8 cellular contexts compared by ENCODE assay signal in genomic region chr12:124543052-124543590, GRCh38. TPM values are rescaled to one million over a fixed set of nuclear protein-coding genes. Genes with fewer than 3 reads are reported as not detected.
DNase-seq lines count a peak whose midpoint lies in the region; TF ChIP-seq lines count a peak whose summit lies in the region.

No MANE protein-coding gene starts in this region.

- H3K36me3 ChIP-seq in spleen, result peaks cover 0 to 7% (median 0%) of the 10 kb centered on the region in 6 donors
- peaks cover 7% of the 10 kb centered on the region for H3K36me3 ChIP-seq in MG63

- WGBS in spleen, 5 donors, result 37 to 51% (median 44%) methylated on average over 9 to 20 of the region's 20 CpGs

- H3K27me3 Mint-ChIP-seq in activated T-helper 1 cell treated with anti-CD3 and anti-CD28 coated beads, Interleukin-12 subunit alpha, Interleukin-12 subunit beta, Interleukin-2, Interleukin-4 antibody, amounts not matched to agents 30 ng/mL and 10 ng/mL and 1 ng/mL, durations not matched to agents 14 hours and 24 hours and 36 hours (ENCODE audit: insufficient read depth), result peaks cover 3% of the 10 kb centered on the region

- peaks cover 6% of the 10 kb centered on the region for H3K36me3 Mint-ChIP-seq in activated T-helper 1 cell treated with anti-CD3 and anti-CD28 coated beads, Interleukin-12 subunit alpha, Interleukin-12 subunit beta, Interleukin-2, Interleukin-4 antibody, amounts not matched to agents 30 ng/mL and 10 ng/mL and 1 ng/mL, durations not matched to agents 14 hours and 24 hours and 36 hours (ENCODE audit: low read depth)

- TF ChIP-seq CTCF in fibroblast of pulmonary artery (IDR thresholded peaks at IDR 0.05; ENCODE audit: low read length, missing control alignments) (no peak), spleen (IDR thresholded peaks at IDR 0.05 in 8 of 11, conservative IDR thresholded peaks at IDR 0.05 in 3 of 11) (no peak)

- H3K27me3 ChIP-seq in spleen (replicated peaks in 1 of 7) (no peaks in the 10 kb centered on the region), MG63 (no peaks in the 10 kb centered on the region)

- H3K27ac ChIP-seq in spleen, result peak overlapping the region in 3 of 8 donors; percentile 18 to 70 (median 56)

- H3K9me3 Mint-ChIP-seq in activated T-helper 1 cell treated with anti-CD3 and anti-CD28 coated beads, Interleukin-12 subunit alpha, Interleukin-12 subunit beta, Interleukin-2, Interleukin-4 antibody, amounts not matched to agents 30 ng/mL and 10 ng/mL and 1 ng/mL, durations not matched to agents 14 hours and 24 hours and 36 hours, result no peaks in the 10 kb centered on the region

- no peak for TF ChIP-seq POLR2A in spleen (IDR thresholded peaks at IDR 0.05)

- intact Hi-C loops in spleen (cut with DNase I; ENCODE audit: low total_unique reads), result no loop called here
- intact Hi-C loops in activated T-helper 1 cell treated with anti-CD3 and anti-CD28 coated beads, Interleukin-12 subunit alpha, Interleukin-12 subunit beta, Interleukin-2, Interleukin-4 antibody, amounts not matched to agents 30 ng/mL and 10 ng/mL and 1 ng/mL, durations not matched to agents 14 hours and 24 hours and 36 hours (cut with micrococcal nuclease), result no loop called here

- peaks cover 49 to 84% (median 79%) of the 10 kb centered on the region in 6 donors for H3K4me1 ChIP-seq in spleen

- peaks cover 36% of the 10 kb centered on the region for H3K4me1 Mint-ChIP-seq in activated T-helper 1 cell treated with anti-CD3 and anti-CD28 coated beads, Interleukin-12 subunit alpha, Interleukin-12 subunit beta, Interleukin-2, Interleukin-4 antibody, amounts not matched to agents 30 ng/mL and 10 ng/mL and 1 ng/mL, durations not matched to agents 14 hours and 24 hours and 36 hours (ENCODE audit: low read depth)

- no peak overlapping the region for H3K27ac Mint-ChIP-seq in activated T-helper 1 cell treated with anti-CD3 and anti-CD28 coated beads, Interleukin-12 subunit alpha, Interleukin-12 subunit beta, Interleukin-2, Interleukin-4 antibody, amounts not matched to agents 30 ng/mL and 10 ng/mL and 1 ng/mL, durations not matched to agents 14 hours and 24 hours and 36 hours

- H3K9me3 ChIP-seq in spleen (no peaks in the 10 kb centered on the region), MG63 (no peaks in the 10 kb centered on the region)

- no peak overlapping the region for H3K4me3 ChIP-seq in fibroblast of pulmonary artery (replicated peaks; ENCODE audit: low read depth, low read length)
- H3K4me3 ChIP-seq in spleen, result peak overlapping the region in 1 of 8 donors; percentile 32
- H3K4me3 ChIP-seq in MG63, result no peak overlapping the region

- peak; percentile 30 to 57 for DNase-seq in SHP77 (lab: John Stamatoyannopoulos, UW)
- DNase-seq in SHP77 treated with DMSO at 0.1 percent for 48 hours (lab: John Stamatoyannopoulos, UW), result no peak
- peak; percentile 25 for DNase-seq in NCI-H510A (lab: John Stamatoyannopoulos, UW)
- DNase-seq in fibroblast of pulmonary artery (ENCODE audit: low read depth), result peak; percentile 48
- peak; percentile 77 for DNase-seq in spleen
- no peak for DNase-seq in NCI-H1048 (lab: John Stamatoyannopoulos, UW)
- no peak for DNase-seq in MG63
- DNase-seq in activated T-helper 1 cell treated with anti-CD3 and anti-CD28 coated beads, Interleukin-12 subunit alpha, Interleukin-12 subunit beta, Interleukin-2, Interleukin-4 antibody, amounts not matched to agents 30 ng/mL and 10 ng/mL and 1 ng/mL, durations not matched to agents 14 hours and 24 hours and 36 hours (ENCODE audit: low spot score), result no peak

- H3K4me3 Mint-ChIP-seq in activated T-helper 1 cell treated with anti-CD3 and anti-CD28 coated beads, Interleukin-12 subunit alpha, Interleukin-12 subunit beta, Interleukin-2, Interleukin-4 antibody, amounts not matched to agents 30 ng/mL and 10 ng/mL and 1 ng/mL, durations not matched to agents 14 hours and 24 hours and 36 hours, result no peak overlapping the region

RNA-seq across cellular contexts. Expression of gene NCOR2, which starts 24.3 kb away (rescaled TPM):
- 100 to 1,000 TPM; 145 to 236 (median 174) TPM for total RNA-seq in spleen
- 10 to 100 TPM; 13.2 to 60.6 (median 17.2) TPM for polyA plus RNA-seq in spleen
- 17.0 and 32.9 TPM in 2 replicates for total RNA-seq in MG63 (2014; rRNA removed; shearing (Covaris generic); ENCODE audit: low replicate concordance)
- total RNA-seq in activated T-helper 1 cell treated with anti-CD3 and anti-CD28 coated beads, Interleukin-12 subunit alpha, Interleukin-12 subunit beta, Interleukin-2, Interleukin-4 antibody, amounts not matched to agents 30 ng/mL and 10 ng/mL and 1 ng/mL, durations not matched to agents 14 hours and 24 hours and 36 hours, result 113 and 118 TPM in 2 replicates

Comparison
In these comparisons a context has a peak if more than half of its experiments do, and no peak if none do; other contexts are left out.
1. DNase-seq: peak in SHP77 (2 of 2), NCI-H510A (single experiment), fibroblast of pulmonary artery (single experiment) and spleen (single experiment); none in SHP77 treated with DMSO at 0.1 percent for 48 hours (single experiment), NCI-H1048 (single experiment), MG63 (single experiment) and activated T-helper 1 cell treated with anti-CD3 and anti-CD28 coated beads, Interleukin-12 subunit alpha, Interleukin-12 subunit beta, Interleukin-2, Interleukin-4 antibody, amounts not matched to agents 30 ng/mL and 10 ng/mL and 1 ng/mL, durations not matched to agents 14 hours and 24 hours and 36 hours (single experiment).